ENCODE assay signal across 18 cellular contexts in genomic region chr2:148534416-148535205, GRCh38.
DNase-seq lines count a peak whose midpoint lies in the region; ATAC-seq and TF ChIP-seq lines count a peak whose summit lies in the region.
"Had no signal": no experiment of that assay in that cellular context is flagged by ENCODE, and none has a peak within 500 bp of the region (broad histone marks: within the 10 kb centered on the region; RNA-seq: fewer than 3 reads in every experiment).

No MANE protein-coding gene starts in this region.

- peaks cover 24% of the 10 kb centered on the region for H3K4me1 Mint-ChIP-seq in endodermal cell

- no peak overlapping the region for H3K9ac ChIP-seq in endodermal cell (ENCODE audit: extremely low read depth, low read length, poor library complexity, severe bottlenecking)

- no peaks in the 10 kb centered on the region for H3K36me3 ChIP-seq in endodermal cell (ENCODE audit: control insufficient read depth, insufficient read depth, low read length)
- no peaks in the 10 kb centered on the region for H3K36me3 ChIP-seq in upper lobe of right lung
- H3K36me3 ChIP-seq in H7 (replicated peaks; ENCODE audit: control insufficient read depth, insufficient read depth, low read length): no peaks in the 10 kb centered on the region
- H3K36me3 ChIP-seq: tibial artery had no signal

- H3K27me3 ChIP-seq in endodermal cell (ENCODE audit: control insufficient read depth, insufficient read depth, low read length, poor library complexity, severe bottlenecking) (peaks cover 43% of the 10 kb centered on the region), upper lobe of right lung (no peaks in the 10 kb centered on the region), H7 (ENCODE audit: control insufficient read depth, insufficient read depth, low read length) (no peaks in the 10 kb centered on the region)

- H3K4me3 ChIP-seq in endodermal cell (ENCODE audit: low read length): no peak overlapping the region
- no peak overlapping the region for H3K4me3 ChIP-seq in upper lobe of right lung
- H3K4me3 ChIP-seq in H7 (ENCODE audit: insufficient read depth, low read depth, low read length): no peak overlapping the region
- H3K4me3 ChIP-seq: A549, PC-9, tibial artery had no signal

- no peak overlapping the region for H3K27ac ChIP-seq in endodermal cell (ENCODE audit: low read depth, low read length)
- H3K27ac ChIP-seq in upper lobe of right lung: no peak overlapping the region
- H3K27ac ChIP-seq: A549, PC-9, tibial artery had no signal

- no peaks in the 10 kb centered on the region for H3K36me3 Mint-ChIP-seq in endodermal cell (ENCODE audit: low read depth)

- peaks cover 73% of the 10 kb centered on the region for H3K27me3 Mint-ChIP-seq in endodermal cell (ENCODE audit: insufficient read depth)

- no peaks in the 10 kb centered on the region for H3K9me3 Mint-ChIP-seq in endodermal cell
- H3K9me3 Mint-ChIP-seq: HFFc6 had no signal

- H3K4me1 ChIP-seq in endodermal cell (ENCODE audit: control insufficient read depth, insufficient read depth, low read length) (peaks cover 6% of the 10 kb centered on the region), upper lobe of right lung (no peaks in the 10 kb centered on the region)
- H3K4me1 ChIP-seq: A549, tibial artery had no signal

- intact Hi-C loops in upper lobe of right lung (cut with DNase I): no loop called here

- H3K9me3 ChIP-seq in endodermal cell (ENCODE audit: control insufficient read depth, low read length): no peaks in the 10 kb centered on the region
- no peaks in the 10 kb centered on the region for H3K9me3 ChIP-seq in upper lobe of right lung
- H3K9me3 ChIP-seq: A549, tibial artery had no signal

- TF ChIP-seq CTCF in endodermal cell (conservative IDR thresholded peaks at IDR 0.05) (peak; percentile 18), upper lobe of right lung (IDR thresholded peaks at IDR 0.05) (no peak)

- ATAC-seq in left lobe of liver (no peak), upper lobe of right lung (peak; percentile 67), HG03196 (IDR thresholded peaks at IDR 0.05; ENCODE audit: unreplicated experiment) (no peak)
- ATAC-seq: A549 had no signal

- no peak overlapping the region for H3K27ac Mint-ChIP-seq in endodermal cell
- H3K27ac Mint-ChIP-seq: HFFc6 had no signal

- H3K4me3 Mint-ChIP-seq in endodermal cell: no peak overlapping the region
- H3K4me3 Mint-ChIP-seq: HFFc6 had no signal

- 77 to 96% methylated on average over 3 to 12 of the region's 12 CpGs for WGBS in endodermal cell (ENCODE audit: insufficient coverage in 1 of 2, insufficient read length in 1 of 2), 2 experiments

- DNase-seq in activated T-cell treated with anti-CD3 and anti-CD28 coated beads, Interleukin-2, amount 50 U/mL, for 48 hours: peak; percentile 7
- no peak for DNase-seq in activated T-cell treated with anti-CD3 and anti-CD28 coated beads, Interleukin-2, amount 50 U/mL, for 1 hour
- peak; percentile 54 for DNase-seq in endodermal cell
- peak; percentile 16 for DNase-seq in left lobe of liver (ENCODE audit: low spot score)
- DNase-seq in upper lobe of right lung: no peak
- no peak for DNase-seq in H7
- DNase-seq in NCI-H1694 treated with DMSO at 0.1 percent for 48 hours (lab: John Stamatoyannopoulos, UW): no peak
- DNase-seq: activated CD4-positive, alpha-beta T cell treated with anti-CD3 and anti-CD28 coated beads, Interleukin-2, amount 50 U/mL, for 1 hour; central memory CD4-positive, alpha-beta T cell; HFFc6; mammary epithelial cell; NCI-H446 treated with DMSO at 0.1 percent for 48 hours; PC-9; stimulated activated CD4-positive, alpha-beta T cell treated with anti-CD3 and anti-CD28 coated beads, Interleukin-15, amount 100 ng/mL, for 24 hours; T-helper 2 cell had no signal

Comparison
In these comparisons a context has a peak if more than half of its experiments do, and no peak if none do; other contexts are left out.
1. DNase-seq: peak in activated T-cell treated with anti-CD3 and anti-CD28 coated beads, Interleukin-2, amount 50 U/mL, for 48 hours (2 of 2), endodermal cell (single experiment) and left lobe of liver (single experiment); none in activated T-cell treated with anti-CD3 and anti-CD28 coated beads, Interleukin-2, amount 50 U/mL, for 1 hour (single experiment), upper lobe of right lung (single experiment), H7 (single experiment) and NCI-H1694 treated with DMSO at 0.1 percent for 48 hours (single experiment).